ENCODE assay signal across 17 cellular contexts in genomic region chr11:61513143-61513740, GRCh38. TPM values are rescaled to one million over a fixed set of nuclear protein-coding genes. Genes with fewer than 3 reads are reported as not detected.
DNase-seq lines count a peak whose midpoint lies in the region; ATAC-seq and TF ChIP-seq lines count a peak whose summit lies in the region.
"Had no signal": no experiment of that assay in that cellular context is flagged by ENCODE, and none has a peak within 500 bp of the region (broad histone marks: within the 10 kb centered on the region; RNA-seq: fewer than 3 reads in every experiment).

No MANE protein-coding gene starts in this region.

- no peaks in the 10 kb centered on the region for H3K36me3 ChIP-seq in prostate gland
- H3K36me3 ChIP-seq: upper lobe of left lung had no signal

- H3K9me3 ChIP-seq in prostate gland = no peaks in the 10 kb centered on the region
- H3K9me3 ChIP-seq: upper lobe of left lung had no signal

- intact Hi-C loops in prostate gland (cut with DNase I) = no loop called here

- H3K4me3 ChIP-seq in prostate gland = no peak overlapping the region
- H3K4me3 ChIP-seq: upper lobe of left lung had no signal

- TF ChIP-seq POLR2A in prostate gland (IDR thresholded peaks at IDR 0.05) = no peak

- H3K4me1 ChIP-seq in prostate gland (replicated peaks) = peaks cover 6% of the 10 kb centered on the region

- WGBS in prostate gland = 69% methylated on average over 10 of the region's 10 CpGs

- ATAC-seq in HG02938 (IDR thresholded peaks at IDR 0.05; ENCODE audit: unreplicated experiment) = no peak
- ATAC-seq: activated naive CD4-positive, alpha-beta T cell treated with anti-CD3 and anti-CD28 coated beads, Interleukin-2, amount 50 U/mL, for 72 hours; esophagus mucosa; naive thymus-derived CD4-positive, alpha-beta T cell; stimulated activated naive B cell treated with anti-CD40 and anti-IgM and Interleukin-4, amounts not matched to agents 10 μg/mL and 1 μg/mL and 100 μg/mL, for 72 hours had no signal

- peak overlapping the region; percentile 39 to 45 for H3K27ac ChIP-seq in prostate gland
- H3K27ac ChIP-seq: upper lobe of left lung had no signal

- no peak for TF ChIP-seq CTCF in prostate gland (IDR thresholded peaks at IDR 0.05)

- DNase-seq in NCI-H345 (lab: John Stamatoyannopoulos, UW) = peak; percentile 34
- no peak for DNase-seq in NCI-H345 treated with DMSO at 0.1 percent for 48 hours (lab: John Stamatoyannopoulos, UW; ENCODE audit: unreplicated experiment)
- peak; percentile 52 for DNase-seq in NCI-H2171 (lab: John Stamatoyannopoulos, UW)
- DNase-seq in ecto neural progenitor cell (ENCODE audit: low spot score) = peak; percentile 56
- DNase-seq in prostate gland (ENCODE audit: low spot score) = no peak
- no peak for DNase-seq in NCI-H2196 treated with DMSO at 0.1 percent for 48 hours (lab: John Stamatoyannopoulos, UW; ENCODE audit: unreplicated experiment)
- no peak for DNase-seq in NCI-H1436 treated with DMSO at 0.1 percent for 48 hours (lab: John Stamatoyannopoulos, UW)
- DNase-seq: activated CD4-positive, alpha-beta T cell treated with anti-CD3 and anti-CD28 coated beads, Interleukin-2, amount 50 U/mL, for 4 hours; CD4-positive, CD25-positive, alpha-beta regulatory T cell; naive thymus-derived CD4-positive, alpha-beta T cell; stimulated activated naive B cell treated with anti-CD40 and anti-IgM and Interleukin-4, amounts not matched to agents 10 μg/mL and 1 μg/mL and 100 μg/mL, for 72 hours had no signal

- no peaks in the 10 kb centered on the region for H3K27me3 ChIP-seq in prostate gland (replicated peaks; ENCODE audit: insufficient read depth)

RNA-seq across cellular contexts. Expression of gene LRRC10B, which starts 4.7 kb away (rescaled TPM):
- 1 to 10 TPM in 1 of 2 donors, under 1 TPM in 1; 0.09 to 1.2 TPM for total RNA-seq in prostate gland
- total RNA-seq: activated naive CD4-positive, alpha-beta T cell treated with anti-CD3 and anti-CD28 coated beads, Interleukin-2, amount 50 U/mL, for 72 hours; CD4-positive, CD25-positive, alpha-beta regulatory T cell; lung microvascular endothelial cell; naive thymus-derived CD4-positive, alpha-beta T cell; RPMI7951 had no signal

Comparison
In these comparisons a context has a peak if more than half of its experiments do, and no peak if none do; other contexts are left out.
1. DNase-seq: peak in NCI-H345 (single experiment), NCI-H2171 (single experiment) and ecto neural progenitor cell (single experiment); none in NCI-H345 treated with DMSO at 0.1 percent for 48 hours (single experiment), prostate gland (single experiment), NCI-H2196 treated with DMSO at 0.1 percent for 48 hours (single experiment) and NCI-H1436 treated with DMSO at 0.1 percent for 48 hours (single experiment).